ENCODE assay signal across 1 cellular context in genomic region chr1:227077783-227078182, GRCh38.
TF ChIP-seq lines count a peak whose summit lies in the region.

No MANE protein-coding gene starts in this region.

TF ChIP-seq in HepG2, 621 proteins besides CTCF, POLR2A, EP300 and RAD21 (continued from another document):
- TF ChIP-seq CREB1 (IDR thresholded peaks at IDR 0.05) (no peak), CREB1 (CRISPR knock-in tag; IDR thresholded peaks at IDR 0.05) (no peak), ZNF317 (CRISPR knock-in tag; IDR thresholded peaks at IDR 0.05) (no peak), HOXD1 (CRISPR knock-in tag; IDR thresholded peaks at IDR 0.05) (no peak), KDM5B (CRISPR knock-in tag; IDR thresholded peaks at IDR 0.05; ENCODE audit: borderline replicate concordance) (no peak), HNF4G (IDR thresholded peaks at IDR 0.05; ENCODE audit: borderline replicate concordance, low read depth, low read length) (no peak), HNF4G (CRISPR knock-in tag; IDR thresholded peaks at IDR 0.05; ENCODE audit: borderline replicate concordance, low read depth) (no peak), MAFF (IDR thresholded peaks at IDR 0.05; ENCODE audit: low read depth, low read length) (peak; percentile 38; the same call in 1 of the 2 replicates), ZNF570 (CRISPR knock-in tag; IDR thresholded peaks at IDR 0.05; ENCODE audit: borderline replicate concordance) (no peak), ZNF234 (CRISPR knock-in tag; conservative IDR thresholded peaks at IDR 0.05) (no peak), HNRNPLL (IDR thresholded peaks at IDR 0.05; ENCODE audit: low read depth, low read length, poor library complexity, severe bottlenecking) (no peak)
